In the genomic region with DNA sequence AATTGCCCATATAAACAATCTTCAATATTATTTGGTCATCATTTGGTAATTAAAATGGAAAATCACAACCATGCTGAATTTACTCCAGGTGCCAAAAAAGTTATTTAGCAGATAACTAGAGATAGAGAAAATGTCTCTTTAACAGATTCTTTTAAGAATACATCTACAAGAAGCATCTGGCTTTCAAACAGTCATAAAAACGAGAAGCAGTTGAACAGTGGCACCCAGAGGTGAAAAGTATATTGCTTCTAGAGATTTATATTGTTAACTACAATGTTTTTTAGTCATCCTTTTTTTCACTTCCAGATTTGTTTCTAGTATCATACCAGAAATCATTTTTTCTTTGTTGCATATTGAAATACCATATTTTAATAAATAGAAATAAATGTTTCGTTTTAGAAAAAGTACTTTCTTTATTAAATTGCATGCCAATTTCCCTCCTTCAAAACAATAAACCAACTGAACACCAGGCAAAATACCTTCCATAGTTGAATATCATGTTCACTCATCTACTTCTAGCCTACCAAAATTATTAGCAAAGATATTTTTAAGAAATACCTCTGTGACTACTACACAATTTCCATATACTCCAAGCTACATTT, we compare ENCODE assay signal across 8 cellular contexts.
A peak's percentile ranks its signal among the peaks of the same experiment; 100 is the strongest.
DNase-seq lines count a peak whose midpoint lies in the region; ATAC-seq and TF ChIP-seq lines count a peak whose summit lies in the region.

No MANE protein-coding gene starts in this region.

- in situ Hi-C loops in GM13976 (cut with MboI; ENCODE audit: low sequenced_read_pairs, unreplicated experiment), result loop anchor here (10.0 kb wide), 1 partner anchor 492 kb away; no protein-coding TSS in a partner anchor
- in situ Hi-C loops in astrocyte of the spinal cord (cut with HindIII; ENCODE audit: low sequenced_read_pairs), result no loop called here

- TF ChIP-seq CTCF in BE2C (IDR thresholded peaks at IDR 0.05; ENCODE audit: low read depth, low read length) (peak; percentile 51), GM13976 (IDR thresholded peaks at IDR 0.05; ENCODE audit: borderline replicate concordance, control extremely low read depth, extremely low read depth, insufficient read depth, missing control alignments) (peak; percentile 19), astrocyte of the spinal cord (IDR thresholded peaks at IDR 0.05; ENCODE audit: low read depth, low read length) (peak; percentile 48), upper lobe of left lung (IDR thresholded peaks at IDR 0.05) (peak; percentile 31 to 62 (median 52))

- TF ChIP-seq POLR2A in upper lobe of left lung (IDR thresholded peaks at IDR 0.05), result no peak

- no peak overlapping the region for H3K4me3 ChIP-seq in BE2C (ENCODE audit: low read depth, low read length)
- H3K4me3 ChIP-seq in astrocyte of the spinal cord (ENCODE audit: low read depth, low read length), result no peak overlapping the region
- no peak overlapping the region for H3K4me3 ChIP-seq in upper lobe of left lung

- H3K27ac ChIP-seq in upper lobe of left lung, result no peak overlapping the region

- no peaks in the 10 kb centered on the region for H3K4me1 ChIP-seq in BE2C
- H3K4me1 ChIP-seq in upper lobe of left lung, result peaks cover 7 to 17% (median 10%) of the 10 kb centered on the region in 4 donors

- H3K27me3 ChIP-seq in BE2C, result no peaks in the 10 kb centered on the region
- peaks cover 0 to 7% (median 2%) of the 10 kb centered on the region in 4 donors for H3K27me3 ChIP-seq in upper lobe of left lung

- TF ChIP-seq EP300 in upper lobe of left lung (IDR thresholded peaks at IDR 0.05), result no peak

- no peaks in the 10 kb centered on the region for H3K36me3 ChIP-seq in BE2C
- H3K36me3 ChIP-seq in upper lobe of left lung, result no peaks in the 10 kb centered on the region

- H3K9me3 ChIP-seq in BE2C (no peaks in the 10 kb centered on the region), upper lobe of left lung (no peaks in the 10 kb centered on the region)

- no peak for DNase-seq in BE2C
- peak; percentile 54 for DNase-seq in GM13976 (ENCODE audit: low spot score)
- peak; percentile 7 for DNase-seq in NCI-H446 treated with DMSO at 0.1 percent for 48 hours (lab: John Stamatoyannopoulos, UW)
- peak; percentile 74 for DNase-seq in astrocyte of the spinal cord (ENCODE audit: low read depth, low spot score)
- DNase-seq in kidney glomerular epithelial cell (lab: John Stamatoyannopoulos, UW), result peak; percentile 82
- no peak for DNase-seq in upper lobe of left lung

- peak; percentile 65 for ATAC-seq in HG03196 (IDR thresholded peaks at IDR 0.05; ENCODE audit: unreplicated experiment)
- ATAC-seq in upper lobe of left lung (ENCODE audit: low FRiP score in 2 of 2), result peak in 1 of 2 donors; percentile 82
- ATAC-seq in GM19467 (IDR thresholded peaks at IDR 0.05; ENCODE audit: unreplicated experiment), result no peak

- 1 to 4% methylated on average over 2 of the region's 2 CpGs for WGBS in upper lobe of left lung, 2 donors

Comparison
In these comparisons a context has a peak if more than half of its experiments do, and no peak if none do; other contexts are left out.
1. DNase-seq: peak in GM13976 (single experiment), NCI-H446 treated with DMSO at 0.1 percent for 48 hours (single experiment), astrocyte of the spinal cord (single experiment) and kidney glomerular epithelial cell (single experiment); none in BE2C (single experiment) and upper lobe of left lung (0 of 2).
2. Peak in every context shown above with its lines, with median percentiles within 50 percentile points of each other: CTCF ChIP-seq.